Comparison of ENCODE assay signal across 25 cellular contexts in genomic region chr16:56252835-56253234, GRCh38.
DNase-seq lines count a peak whose midpoint lies in the region; ATAC-seq, FAIRE-seq and TF ChIP-seq lines count a peak whose summit lies in the region.
"Had no signal": no experiment of that assay in that cellular context is flagged by ENCODE, and none has a peak within 500 bp of the region (broad histone marks: within the 10 kb centered on the region; RNA-seq: fewer than 3 reads in every experiment).

No MANE protein-coding gene starts in this region.

- peaks cover 2 to 4% (median 3%) of the 10 kb centered on the region in 3 donors for H3K4me1 Mint-ChIP-seq in CD8-positive, alpha-beta memory T cell
- H3K4me1 Mint-ChIP-seq: activated CD4-positive, alpha-beta T cell treated with anti-CD3 and anti-CD28 coated beads for 36 hours; activated naive CD4-positive, alpha-beta T cell treated with anti-CD3 and anti-CD28 coated beads, Interleukin-2, amount 10 ng/mL, durations not matched to agents 7 days and 5 days; natural killer cell had no signal

- no peak for ATAC-seq in HepG2
- peak in 3 of 4 donors; percentile 37 to 64 (median 62) for ATAC-seq in psoas muscle
- peak; percentile 39 for ATAC-seq in aorta (ENCODE audit: low FRiP score)
- no peak for ATAC-seq in GM21529 (IDR thresholded peaks at IDR 0.05; ENCODE audit: unreplicated experiment)
- ATAC-seq: activated CD4-positive, alpha-beta T cell treated with anti-CD3 and anti-CD28 coated beads for 36 hours; activated T-cell treated with anti-CD3 and anti-CD28 coated beads, Interleukin-2, amount 50 U/mL, for 72 hours; HCT116; natural killer cell; Panc1 had no signal

- peak overlapping the region in 1 of 8 donors; percentile 77 for H3K27ac Mint-ChIP-seq in CD8-positive, alpha-beta memory T cell
- H3K27ac Mint-ChIP-seq: activated CD4-positive, alpha-beta T cell treated with anti-CD3 and anti-CD28 coated beads for 36 hours; activated naive CD4-positive, alpha-beta T cell treated with anti-CD3 and anti-CD28 coated beads, Interleukin-2, amount 10 ng/mL, durations not matched to agents 7 days and 5 days; activated T-cell treated with anti-CD3 and anti-CD28 coated beads, Interleukin-2, amount 50 U/mL, for 72 hours; natural killer cell; T-helper 1 cell treated with Interleukin-12 subunit alpha and Interleukin-12 subunit beta and Interleukin-4 antibody, amounts not matched to agents 30 μg/mL and 1 μg/mL, for 36 hours had no signal

- CTCF ChIA-PET in HepG2 (lab: Yijun Ruan, JAX; ENCODE audit: low intra/inter-chr PET ratio, low total read pairs): no interaction called here
- CTCF ChIA-PET in CD8-positive, alpha-beta memory T cell (lab: Charles Lee): no interaction called here

- POLR2A ChIA-PET in HepG2 (lab: Yijun Ruan, JAX): no interaction called here
- POLR2A ChIA-PET in CD8-positive, alpha-beta memory T cell (lab: Charles Lee): no interaction called here

- H3K36me3 ChIP-seq in liver (ENCODE audit: control insufficient read depth in 4 of 4, insufficient read depth in 3 of 4, low read depth in 1 of 4, low read length in 3 of 4) (peaks cover 0 to 7% (median 0%) of the 10 kb centered on the region in 4 donors), HepG2 (replicated peaks in 1 of 2; ENCODE audit: control insufficient read depth in 1 of 2, insufficient read depth in 2 of 2, low read length in 2 of 2) (no peaks in the 10 kb centered on the region), left ventricle myocardium inferior (no peaks in the 10 kb centered on the region), psoas muscle (ENCODE audit: insufficient read depth in 1 of 2, low read depth in 1 of 2) (no peaks in the 10 kb centered on the region), aorta (ENCODE audit: control insufficient read depth in 1 of 2, insufficient read depth in 2 of 2, low read length in 1 of 2) (no peaks in the 10 kb centered on the region)
- H3K36me3 ChIP-seq in CD8-positive, alpha-beta memory T cell (ENCODE audit: insufficient read depth, low read length): no peaks in the 10 kb centered on the region
- H3K36me3 ChIP-seq: ascending aorta, MG63, tibial artery had no signal

- no peak for FAIRE-seq in HepG2 (lab: Jason Lieb, UNC)
- FAIRE-seq: GM18507, islet of Langerhans had no signal

- WGBS in liver: 54% methylated on average over 4 of the region's 4 CpGs
- WGBS in HepG2 (ENCODE audit: low lambda C conversion rate): 0% methylated on average over 2 of the region's 4 CpGs
- 16 to 27% (median 22%) methylated on average over 4 of the region's 4 CpGs for WGBS in psoas muscle, 3 donors
- 85 to 88% methylated on average over 4 of the region's 4 CpGs for WGBS in aorta, 2 donors

- peaks cover 7 to 44% (median 21%) of the 10 kb centered on the region in 4 donors for H3K4me1 ChIP-seq in liver (ENCODE audit: control insufficient read depth in 4 of 4, insufficient read depth in 4 of 4, low read length in 3 of 4)
- H3K4me1 ChIP-seq in HepG2 (ENCODE audit: insufficient read depth, low read length): no peaks in the 10 kb centered on the region
- peaks cover 57% of the 10 kb centered on the region for H3K4me1 ChIP-seq in left ventricle myocardium inferior
- no peaks in the 10 kb centered on the region for H3K4me1 ChIP-seq in psoas muscle
- peaks cover 6% of the 10 kb centered on the region in 2 donors for H3K4me1 ChIP-seq in aorta (ENCODE audit: control insufficient read depth in 1 of 2, insufficient read depth in 2 of 2, low read length in 2 of 2)
- no peaks in the 10 kb centered on the region for H3K4me1 ChIP-seq in CD8-positive, alpha-beta memory T cell (ENCODE audit: insufficient read depth, low read length)

- no peak for TF ChIP-seq POLR2A in HepG2 (IDR thresholded peaks at IDR 0.05; ENCODE audit: insufficient read depth in 1 of 2, low read depth in 2 of 2, low read length in 2 of 2)

- no peaks in the 10 kb centered on the region for H4K20me1 ChIP-seq in HepG2 (ENCODE audit: insufficient read depth, low read length)

- no peaks in the 10 kb centered on the region for H3K79me2 ChIP-seq in HepG2 (ENCODE audit: insufficient read depth, low read length)
- H3K79me2 ChIP-seq: hepatocyte had no signal

- H3K27me3 Mint-ChIP-seq in CD8-positive, alpha-beta memory T cell: peaks cover 0 to 2% of the 10 kb centered on the region in 2 donors
- H3K27me3 Mint-ChIP-seq: activated CD4-positive, alpha-beta T cell treated with anti-CD3 and anti-CD28 coated beads for 36 hours had no signal

- H3K4me3 ChIP-seq in liver (ENCODE audit: low read depth in 1 of 3, low read length in 3 of 3) (no peak overlapping the region), HepG2 (replicated peaks in 1 of 3; ENCODE audit: insufficient read depth in 1 of 3, low read depth in 2 of 3, low read length in 3 of 3) (no peak overlapping the region), left ventricle myocardium inferior (no peak overlapping the region), psoas muscle (no peak overlapping the region), aorta (ENCODE audit: low read length in 2 of 2) (no peak overlapping the region)
- H3K4me3 ChIP-seq in CD8-positive, alpha-beta memory T cell (ENCODE audit: low read length): no peak overlapping the region
- H3K4me3 ChIP-seq: ascending aorta, hepatocyte, MG63, tibial artery had no signal

- DNase-seq in HepG2 (ENCODE audit: low spot score) (no peak), left ventricle myocardium inferior (peak; percentile 68), psoas muscle (peak; percentile 34 to 67), aorta (no peak)
- no peak for DNase-seq in CD8-positive, alpha-beta memory T cell
- DNase-seq in stimulated activated CD4-positive, alpha-beta T cell treated with anti-CD3 and anti-CD28 coated beads, Interleukin-4, amount 100 ng/mL, for 4 hours: no peak
- DNase-seq: activated CD4-positive, alpha-beta T cell treated with anti-CD3 and anti-CD28 coated beads for 36 hours; activated naive CD4-positive, alpha-beta T cell treated with anti-CD3 and anti-CD28 coated beads, Interleukin-2, amount 10 ng/mL, durations not matched to agents 7 days and 5 days; activated T-cell treated with anti-CD3 and anti-CD28 coated beads, Interleukin-2, amount 50 U/mL, for 72 hours; cerebellar nuclear complex; mesendoderm; MG63; natural killer cell; NCI-H1417 treated with DMSO at 0.1 percent for 48 hours; NCI-H510A treated with DMSO at 0.1 percent for 48 hours had no signal

- no peak overlapping the region for H3K4me2 ChIP-seq in HepG2 (ENCODE audit: low read depth, low read length)
- H3K4me2 ChIP-seq: hepatocyte had no signal

- in situ Hi-C loops in HepG2 (cut with HindIII; ENCODE audit: extremely low pct_ligation_motif_present, low pct_unique_long_range_greater_than_20kb): no loop called here

- intact Hi-C loops in HepG2 (cut with micrococcal nuclease; ENCODE audit: unreplicated experiment): no loop called here
- intact Hi-C loops in left ventricle myocardium inferior (cut with micrococcal nuclease): no loop called here
- intact Hi-C loops in psoas muscle (cut with DNase I): no loop called here
- intact Hi-C loops in aorta (cut with DNase I): no loop called here

- H3K9me3 ChIP-seq in liver (ENCODE audit: control insufficient read depth in 4 of 4, low read length in 3 of 4) (no peaks in the 10 kb centered on the region), HepG2 (ENCODE audit: low read length) (no peaks in the 10 kb centered on the region), left ventricle myocardium inferior (replicated peaks) (no peaks in the 10 kb centered on the region), psoas muscle (no peaks in the 10 kb centered on the region), aorta (ENCODE audit: control insufficient read depth, low read length) (no peaks in the 10 kb centered on the region)
- no peaks in the 10 kb centered on the region for H3K9me3 ChIP-seq in CD8-positive, alpha-beta memory T cell (ENCODE audit: low read length)
- H3K9me3 ChIP-seq: ascending aorta, MG63, tibial artery had no signal

- H3K27ac ChIP-seq in liver (ENCODE audit: low read depth in 1 of 2, low read length in 2 of 2): peak overlapping the region in 1 of 2 donors; percentile 7
- H3K27ac ChIP-seq in HepG2 (ENCODE audit: extremely low read length, insufficient read depth, low read length): no peak overlapping the region
- H3K27ac ChIP-seq in left ventricle myocardium inferior (replicated peaks): peak overlapping the region; percentile 80
- H3K27ac ChIP-seq in psoas muscle: no peak overlapping the region
- no peak overlapping the region for H3K27ac ChIP-seq in aorta (ENCODE audit: low read depth in 1 of 2, low read length in 2 of 2)
- no peak overlapping the region for H3K27ac ChIP-seq in CD8-positive, alpha-beta memory T cell (ENCODE audit: low read depth, low read length)
- H3K27ac ChIP-seq: ascending aorta, hepatocyte, tibial artery had no signal

- H3K36me3 Mint-ChIP-seq in CD8-positive, alpha-beta memory T cell: peaks cover 0 to 14% (median 12%) of the 10 kb centered on the region in 3 donors
- H3K36me3 Mint-ChIP-seq: activated naive CD4-positive, alpha-beta T cell treated with anti-CD3 and anti-CD28 coated beads, Interleukin-2, amount 10 ng/mL, durations not matched to agents 7 days and 5 days; natural killer cell had no signal

- peak in 1 of 2 donors; percentile 35 for TF ChIP-seq RAD21 in liver (IDR thresholded peaks at IDR 0.05)
- TF ChIP-seq RAD21 in HepG2 (CRISPR knock-in tag; IDR thresholded peaks at IDR 0.05): no peak

- no peaks in the 10 kb centered on the region for H3K9me3 Mint-ChIP-seq in CD8-positive, alpha-beta memory T cell
- H3K9me3 Mint-ChIP-seq: activated naive CD4-positive, alpha-beta T cell treated with anti-CD3 and anti-CD28 coated beads, Interleukin-2, amount 10 ng/mL, durations not matched to agents 7 days and 5 days; activated T-cell treated with anti-CD3 and anti-CD28 coated beads, Interleukin-2, amount 50 U/mL, for 72 hours; natural killer cell; T-helper 1 cell treated with Interleukin-12 subunit alpha and Interleukin-12 subunit beta and Interleukin-4 antibody, amounts not matched to agents 30 μg/mL and 1 μg/mL, for 36 hours had no signal

- no peak overlapping the region for H2AFZ ChIP-seq in HepG2 (ENCODE audit: low read length)
- H2AFZ ChIP-seq: hepatocyte had no signal

- H3K27me3 ChIP-seq in liver (ENCODE audit: control insufficient read depth in 4 of 4, insufficient read depth in 4 of 4, low read length in 3 of 4) (no peaks in the 10 kb centered on the region), HepG2 (ENCODE audit: control insufficient read depth in 1 of 2, insufficient read depth in 2 of 2, low read length in 2 of 2) (peaks cover 2 to 8% of the 10 kb centered on the region in 2 experiments; a peak in 4 of 5 replicates), left ventricle myocardium inferior (ENCODE audit: low read depth) (no peaks in the 10 kb centered on the region), psoas muscle (ENCODE audit: insufficient read depth in 3 of 3, low read length in 2 of 3) (no peaks in the 10 kb centered on the region), aorta (ENCODE audit: control insufficient read depth in 1 of 2, insufficient read depth in 2 of 2, low read length in 1 of 2) (no peaks in the 10 kb centered on the region)
- H3K27me3 ChIP-seq in CD8-positive, alpha-beta memory T cell (ENCODE audit: insufficient read depth, low read length, poor library complexity, severe bottlenecking): no peaks in the 10 kb centered on the region
- H3K27me3 ChIP-seq: ascending aorta, hepatocyte, MG63, tibial artery had no signal

- TF ChIP-seq CTCF in liver (IDR thresholded peaks at IDR 0.05; ENCODE audit: low read depth, low read length, missing input control): no peak
- TF ChIP-seq CTCF in HepG2 (CRISPR knock-in tag; IDR thresholded peaks at IDR 0.05): no peak
- TF ChIP-seq CTCF in left ventricle myocardium inferior (IDR thresholded peaks at IDR 0.05; ENCODE audit: borderline replicate concordance): no peak
- TF ChIP-seq CTCF in psoas muscle (IDR thresholded peaks at IDR 0.05): no peak

- H3K4me3 Mint-ChIP-seq in CD8-positive, alpha-beta memory T cell: no peak overlapping the region
- H3K4me3 Mint-ChIP-seq: activated CD4-positive, alpha-beta T cell treated with anti-CD3 and anti-CD28 coated beads for 36 hours; activated naive CD4-positive, alpha-beta T cell treated with anti-CD3 and anti-CD28 coated beads, Interleukin-2, amount 10 ng/mL, durations not matched to agents 7 days and 5 days; activated T-cell treated with anti-CD3 and anti-CD28 coated beads, Interleukin-2, amount 50 U/mL, for 72 hours; natural killer cell; T-helper 1 cell treated with Interleukin-12 subunit alpha and Interleukin-12 subunit beta and Interleukin-4 antibody, amounts not matched to agents 30 μg/mL and 1 μg/mL, for 36 hours had no signal

- no TSS peak for BruUV-seq in HepG2 (replicated peaks; lab: Mats Ljungman, UMichigan)

- H3K9ac ChIP-seq in liver (ENCODE audit: low read depth in 1 of 2, low read length in 2 of 2) (no peak overlapping the region), HepG2 (ENCODE audit: insufficient read depth, low read depth, low read length) (no peak overlapping the region)

- no peak for TF ChIP-seq EP300 in HepG2 (IDR thresholded peaks at IDR 0.05; ENCODE audit: low read depth in 2 of 2, low read length in 2 of 2)
- no peak for TF ChIP-seq EP300 in HepG2 (CRISPR knock-in tag; IDR thresholded peaks at IDR 0.05; ENCODE audit: borderline replicate concordance)

Comparison
In these comparisons a context has a peak if more than half of its experiments do, and no peak if none do; other contexts are left out.
1. ATAC-seq: peak in psoas muscle (3 of 4) and aorta (single experiment); none in HepG2 (single experiment) and GM21529 (single experiment).
2. DNase-seq: peak in left ventricle myocardium inferior (single experiment) and psoas muscle (2 of 2); none in HepG2 (single experiment), aorta (0 of 2), CD8-positive, alpha-beta memory T cell (0 of 5) and stimulated activated CD4-positive, alpha-beta T cell treated with anti-CD3 and anti-CD28 coated beads, Interleukin-4, amount 100 ng/mL, for 4 hours (0 of 2).